Comparison of ENCODE assay signal across 16 cellular contexts in the genomic region with DNA sequence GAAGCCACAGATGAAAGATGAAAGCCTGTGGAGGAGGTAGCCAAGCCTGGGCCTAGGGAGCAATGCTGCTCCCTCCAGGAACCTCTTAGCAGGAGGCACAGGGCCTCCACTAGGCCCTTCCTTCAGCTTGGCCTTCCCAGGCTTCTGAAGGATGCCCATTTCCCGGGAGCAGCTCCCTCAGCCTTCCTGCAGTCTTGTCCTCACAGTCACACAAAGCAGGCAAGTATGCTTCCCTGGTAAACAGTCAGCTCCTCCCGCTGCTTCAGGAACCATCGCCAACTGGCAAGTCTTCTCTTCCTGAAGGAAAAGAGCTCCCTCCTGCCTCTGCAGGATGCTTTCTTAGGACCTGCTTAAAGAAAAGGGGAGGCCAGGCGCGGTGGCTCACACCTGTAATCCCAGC. TPM values are rescaled to one million over a fixed set of nuclear protein-coding genes. Genes with fewer than 3 reads are reported as not detected.
DNase-seq lines count a peak whose midpoint lies in the region; ATAC-seq and TF ChIP-seq lines count a peak whose summit lies in the region.
"Had no signal": no experiment of that assay in that cellular context is flagged by ENCODE, and none has a peak within 500 bp of the region (broad histone marks: within the 10 kb centered on the region; RNA-seq: fewer than 3 reads in every experiment).

No MANE protein-coding gene starts in this region.

- H3K36me3 ChIP-seq in BLaER1 (no peaks in the 10 kb centered on the region), MG63 (no peaks in the 10 kb centered on the region)
- H3K36me3 ChIP-seq: gastrocnemius medialis had no signal

- H3K27ac ChIP-seq in BLaER1 (peak overlapping the region; percentile 73; the same call in 1 of the 2 replicates), cingulate gyrus (ENCODE audit: low read depth, low read length) (peak overlapping the region; percentile 47)
- H3K27ac ChIP-seq: C4-2B, gastrocnemius medialis had no signal

- H3K4me1 ChIP-seq in BLaER1 = peaks cover 51% of the 10 kb centered on the region

- no peaks in the 10 kb centered on the region for H4K20me1 ChIP-seq in BLaER1

- no peaks in the 10 kb centered on the region for H3K9me3 ChIP-seq in BLaER1
- no peaks in the 10 kb centered on the region for H3K9me3 ChIP-seq in MG63
- H3K9me3 ChIP-seq: gastrocnemius medialis had no signal

- H3K4me3 ChIP-seq in BLaER1 = no peak overlapping the region
- H3K4me3 ChIP-seq in MG63 = no peak overlapping the region
- H3K4me3 ChIP-seq: gastrocnemius medialis had no signal

- H3K27me3 ChIP-seq in BLaER1 (no peaks in the 10 kb centered on the region), MG63 (no peaks in the 10 kb centered on the region)
- H3K27me3 ChIP-seq: gastrocnemius medialis had no signal

- peak overlapping the region; percentile 87 for H3K27ac Mint-ChIP-seq in mesothelial cell of epicardium
- H3K27ac Mint-ChIP-seq: progenitor cell of endocrine pancreas had no signal

- peaks cover 41% of the 10 kb centered on the region for H3K4me1 Mint-ChIP-seq in mesothelial cell of epicardium

- TF ChIP-seq CTCF in mesothelial cell of epicardium (IDR thresholded peaks at IDR 0.05; ENCODE audit: unreplicated experiment) = no peak

- H3K9me3 Mint-ChIP-seq in mesothelial cell of epicardium = peaks cover 12% of the 10 kb centered on the region
- H3K9me3 Mint-ChIP-seq: immature natural killer cell had no signal

- no peaks in the 10 kb centered on the region for H3K27me3 Mint-ChIP-seq in mesothelial cell of epicardium (ENCODE audit: low read depth)
- H3K27me3 Mint-ChIP-seq: progenitor cell of endocrine pancreas had no signal

- no peak overlapping the region for H3K4me3 Mint-ChIP-seq in mesothelial cell of epicardium

- DNase-seq in MG63 = peak; percentile 74
- DNase-seq in mesothelial cell of epicardium (ENCODE audit: low spot score in 2 of 2, unreplicated experiment in 2 of 2) = no peak
- DNase-seq in 8988T = no peak
- no peak for DNase-seq in NCI-H82 treated with DMSO at 0.1 percent for 48 hours (lab: John Stamatoyannopoulos, UW; ENCODE audit: unreplicated experiment)
- no peak for DNase-seq in NCI-H187 treated with DMSO at 0.1 percent for 48 hours (lab: John Stamatoyannopoulos, UW)
- DNase-seq: activated CD4-positive, CD25-positive, alpha-beta regulatory T cell; activated CD8-positive, alpha-beta memory T cell treated with anti-CD3 and anti-CD28 coated beads, Interleukin-2, amount 50 U/mL, for 48 hours; NCI-H1048; T-helper 1 cell had no signal

- 0 out of 2 replicates have a peak overlapping the region, but pooled peaks have one; percentile 22 for H3K9ac ChIP-seq in BLaER1

- no peak for ATAC-seq in HG03045 (IDR thresholded peaks at IDR 0.05; ENCODE audit: unreplicated experiment)
- ATAC-seq: gastrocnemius medialis had no signal

- peak overlapping the region; percentile 77 for H3K4me2 ChIP-seq in BLaER1

- peaks cover 5% of the 10 kb centered on the region for H3K36me3 Mint-ChIP-seq in mesothelial cell of epicardium

RNA-seq across cellular contexts. Expression of gene SMAD7, which starts 53.2 kb away (rescaled TPM):
- total RNA-seq in MG63 (2014; rRNA removed; shearing (Covaris generic); ENCODE audit: low replicate concordance) = 13.4 and 29.3 TPM in 2 replicates
- 75.5 to 77.6 TPM (median 76.8 TPM) in 3 replicates for total RNA-seq in mesothelial cell of epicardium
